In the genomic region with DNA sequence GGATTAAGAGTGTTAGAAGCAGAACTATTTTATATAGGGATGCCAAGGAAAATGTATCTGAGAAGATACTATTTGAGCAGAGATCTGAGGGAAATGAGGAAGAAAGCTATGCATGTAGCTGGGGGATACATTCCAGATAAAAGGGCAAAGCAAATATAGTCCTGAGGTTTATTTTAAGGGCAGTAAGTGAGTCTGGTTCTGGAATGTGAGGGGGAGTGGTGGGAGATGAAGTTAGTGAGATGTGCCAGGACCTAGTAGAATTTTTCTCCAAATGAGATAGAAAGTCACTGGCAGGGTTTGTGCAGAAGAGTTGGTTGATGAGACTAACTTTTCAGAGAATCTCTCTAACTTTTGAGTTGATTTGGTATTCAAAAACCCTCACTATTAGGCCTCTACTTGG, we compare ENCODE assay signal across 10 cellular contexts.
"Had no signal": no experiment of that assay in that cellular context is flagged by ENCODE, and none has a peak within 500 bp of the region (broad histone marks: within the 10 kb centered on the region; RNA-seq: fewer than 3 reads in every experiment).

No MANE protein-coding gene starts in this region.

- H3K36me3 ChIP-seq: ascending aorta, esophagus muscularis mucosa had no signal

- H3K27me3 ChIP-seq: ascending aorta, esophagus muscularis mucosa, hepatocyte had no signal

- H2AFZ ChIP-seq: hepatocyte had no signal

- H3K36me3 Mint-ChIP-seq: stimulated activated effector memory CD8-positive, alpha-beta T cell treated with anti-CD3 and anti-CD28 coated beads, Interleukin-12 subunit alpha, Interleukin-12 subunit beta, amount 100 ng/mL, for 72 hours had no signal

- H3K4me2 ChIP-seq: hepatocyte had no signal

- H3K4me1 Mint-ChIP-seq: activated CD4-positive, alpha-beta T cell treated with anti-CD3 and anti-CD28 coated beads, Interleukin-2, amount 10 ng/mL, durations not matched to agents 7 days and 5 days; activated T-helper 17 cell treated with anti-CD3 and anti-CD28 coated beads, Interleukin-2, amount 50 U/mL, for 72 hours; stimulated activated effector memory CD8-positive, alpha-beta T cell treated with anti-CD3 and anti-CD28 coated beads, Interleukin-12 subunit alpha, Interleukin-12 subunit beta, amount 100 ng/mL, for 72 hours had no signal

- ATAC-seq: activated T-helper 17 cell treated with anti-CD3 and anti-CD28 coated beads, Interleukin-2, amount 50 U/mL, for 72 hours had no signal

- H3K9me3 ChIP-seq: esophagus muscularis mucosa had no signal

- DNase-seq: activated CD4-positive, alpha-beta T cell treated with anti-CD3 and anti-CD28 coated beads, Interleukin-2, amount 10 ng/mL, durations not matched to agents 7 days and 5 days; activated naive CD4-positive, alpha-beta T cell treated with Interleukin-2 at 50 U/mL for 16 hours; mesendoderm; SW 1271 had no signal

- H3K9me3 Mint-ChIP-seq: activated CD4-positive, alpha-beta T cell treated with anti-CD3 and anti-CD28 coated beads, Interleukin-2, amount 10 ng/mL, durations not matched to agents 7 days and 5 days; activated T-helper 17 cell treated with anti-CD3 and anti-CD28 coated beads, Interleukin-2, amount 50 U/mL, for 72 hours; neural crest cell; stimulated activated effector memory CD8-positive, alpha-beta T cell treated with anti-CD3 and anti-CD28 coated beads, Interleukin-12 subunit alpha, Interleukin-12 subunit beta, amount 100 ng/mL, for 72 hours had no signal

- H3K27ac ChIP-seq: hepatocyte had no signal

- H3K4me3 Mint-ChIP-seq: activated CD4-positive, alpha-beta T cell treated with anti-CD3 and anti-CD28 coated beads, Interleukin-2, amount 10 ng/mL, durations not matched to agents 7 days and 5 days; activated T-helper 17 cell treated with anti-CD3 and anti-CD28 coated beads, Interleukin-2, amount 50 U/mL, for 72 hours; stimulated activated effector memory CD8-positive, alpha-beta T cell treated with anti-CD3 and anti-CD28 coated beads, Interleukin-12 subunit alpha, Interleukin-12 subunit beta, amount 100 ng/mL, for 72 hours had no signal

- H3K27ac Mint-ChIP-seq: activated CD4-positive, alpha-beta T cell treated with anti-CD3 and anti-CD28 coated beads, Interleukin-2, amount 10 ng/mL, durations not matched to agents 7 days and 5 days; stimulated activated effector memory CD8-positive, alpha-beta T cell treated with anti-CD3 and anti-CD28 coated beads, Interleukin-12 subunit alpha, Interleukin-12 subunit beta, amount 100 ng/mL, for 72 hours had no signal

- H3K79me2 ChIP-seq: hepatocyte had no signal

- H3K4me3 ChIP-seq: ascending aorta, esophagus muscularis mucosa, hepatocyte had no signal
